In the genomic region with DNA sequence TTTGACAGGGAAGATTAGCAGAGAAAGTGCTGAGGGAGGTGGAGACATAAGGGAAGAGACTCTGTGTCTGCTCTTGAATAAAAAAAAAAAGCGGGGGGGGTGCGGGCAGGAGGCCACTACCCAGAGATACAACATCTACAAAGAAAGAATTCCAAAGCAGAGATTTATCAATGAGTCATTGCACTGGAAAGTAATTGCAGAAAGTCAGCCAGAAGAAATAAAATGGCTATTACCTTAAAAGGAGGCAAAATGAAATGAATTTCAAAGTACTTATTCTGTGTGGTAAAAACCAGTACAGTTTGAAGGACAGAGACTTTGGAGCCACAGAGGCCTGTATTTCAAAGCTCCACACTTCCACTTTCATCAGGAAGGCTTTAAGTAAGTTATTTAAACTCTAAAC, we compare ENCODE assay signal across 15 cellular contexts.
DNase-seq lines count a peak whose midpoint lies in the region; ATAC-seq and TF ChIP-seq lines count a peak whose summit lies in the region.
"Had no signal": no experiment of that assay in that cellular context is flagged by ENCODE, and none has a peak within 500 bp of the region (broad histone marks: within the 10 kb centered on the region; RNA-seq: fewer than 3 reads in every experiment).

No MANE protein-coding gene starts in this region.

- H3K4me1 ChIP-seq in colonic mucosa, result no peaks in the 10 kb centered on the region

- ATAC-seq in HG03025 (IDR thresholded peaks at IDR 0.05; ENCODE audit: low FRiP score, unreplicated experiment), result no peak
- ATAC-seq: K562; stimulated activated memory B cell treated with anti-CD40 and anti-IgM and Interleukin-4, amounts not matched to agents 10 μg/mL and 1 μg/mL and 100 μg/mL, for 72 hours had no signal

- no peaks in the 10 kb centered on the region for H3K36me3 ChIP-seq in colonic mucosa
- H3K36me3 ChIP-seq: heart left ventricle had no signal

- DNase-seq in AG09319 (ENCODE audit: extremely low read depth, low read depth) (peak; percentile 64), MV-4-11 (lab: John Stamatoyannopoulos, UW) (peak; percentile 46), dedifferentiated amniotic fluid mesenchymal stem cell (ENCODE audit: extremely low spot score) (peak; percentile 82), non-pigmented ciliary epithelial cell (ENCODE audit: low read depth) (peak; percentile 63), NOMO-1 treated with DMSO at 0.1 percent for 48 hours (lab: John Stamatoyannopoulos, UW; ENCODE audit: unreplicated experiment) (no peak), colonic mucosa (no peak), HuH-7.5 (ENCODE audit: low spot score) (no peak)
- DNase-seq: caudate nucleus; CD4-positive, alpha-beta memory T cell; heart left ventricle; midbrain; NCI-H526 treated with DMSO at 0.1 percent for 48 hours had no signal

- intact Hi-C loops in colonic mucosa (cut with DNase I), result no loop called here

- no peak overlapping the region for H3K4me3 ChIP-seq in colonic mucosa
- H3K4me3 ChIP-seq: heart left ventricle, K562 had no signal

- H3K27me3 ChIP-seq in colonic mucosa, result no peaks in the 10 kb centered on the region
- H3K27me3 ChIP-seq: heart left ventricle had no signal

- TF ChIP-seq CTCF in AG09319 (IDR thresholded peaks at IDR 0.05; ENCODE audit: low read depth, low read length) (no peak), colonic mucosa (IDR thresholded peaks at IDR 0.05) (no peak)

- H3K9me3 ChIP-seq in colonic mucosa, result no peaks in the 10 kb centered on the region
- H3K9me3 ChIP-seq: heart left ventricle had no signal

- no peak overlapping the region for H3K27ac ChIP-seq in colonic mucosa

- no peak overlapping the region for H3K9ac ChIP-seq in colonic mucosa (ENCODE audit: low read depth in 2 of 2, low read length in 2 of 2)

Comparison
In these comparisons a context has a peak if more than half of its experiments do, and no peak if none do; other contexts are left out.
1. DNase-seq: peak in AG09319 (single experiment), MV-4-11 (single experiment), dedifferentiated amniotic fluid mesenchymal stem cell (single experiment) and non-pigmented ciliary epithelial cell (single experiment); none in NOMO-1 treated with DMSO at 0.1 percent for 48 hours (single experiment), colonic mucosa (single experiment) and HuH-7.5 (single experiment).